18 cellular contexts compared by ENCODE assay signal in genomic region chr5:97550164-97550563, GRCh38.
DNase-seq lines count a peak whose midpoint lies in the region; ATAC-seq and TF ChIP-seq lines count a peak whose summit lies in the region.
"Had no signal": no experiment of that assay in that cellular context is flagged by ENCODE, and none has a peak within 500 bp of the region (broad histone marks: within the 10 kb centered on the region; RNA-seq: fewer than 3 reads in every experiment).

No MANE protein-coding gene starts in this region.

- peak; percentile 89 for ATAC-seq in GM23338
- no peak for ATAC-seq in GM19324 (IDR thresholded peaks at IDR 0.05; ENCODE audit: low FRiP score, unreplicated experiment)
- ATAC-seq in HG03521 (IDR thresholded peaks at IDR 0.05; ENCODE audit: unreplicated experiment): no peak
- ATAC-seq: left colon; naive thymus-derived CD8-positive, alpha-beta T cell had no signal

- TF ChIP-seq CTCF in GM23338 (conservative IDR thresholded peaks at IDR 0.05; ENCODE audit: low read depth in 2 of 2): no peak
- TF ChIP-seq CTCF in Caco-2 (IDR thresholded peaks at IDR 0.05; ENCODE audit: insufficient read depth in 1 of 2, low read depth in 1 of 2, low read length in 1 of 2, severe bottlenecking in 1 of 2, unreplicated experiment in 1 of 2): no peak

- POLR2A ChIA-PET in Caco-2 (lab: Charles Lee): no interaction called here

- H3K9me3 Mint-ChIP-seq in GM23338: peaks cover 5% of the 10 kb centered on the region; the same call in 1 of the 3 replicates
- no peaks in the 10 kb centered on the region for H3K9me3 Mint-ChIP-seq in Caco-2 (ENCODE audit: unreplicated experiment)
- H3K9me3 Mint-ChIP-seq: dendritic cell treated with granulocyte-macrophage colony-stimulating factor and Interleukin-4, amounts not matched to agents 40 ng/mL and 50 ng/mL, for 4 days had no signal

- H3K4me2 ChIP-seq in GM23338: no peak overlapping the region
- H3K4me2 ChIP-seq: smooth muscle cell had no signal

- H3K4me1 Mint-ChIP-seq in GM23338 (peaks cover 32% of the 10 kb centered on the region; the same call in 2 of the 3 replicates), Caco-2 (ENCODE audit: low read depth, unreplicated experiment) (no peaks in the 10 kb centered on the region)

- no peaks in the 10 kb centered on the region for H3K36me3 ChIP-seq in GM23338 (ENCODE audit: insufficient read depth)
- H3K36me3 ChIP-seq in Caco-2 (ENCODE audit: control insufficient read depth, insufficient read depth, low read length): no peaks in the 10 kb centered on the region

- H3K27me3 ChIP-seq in GM23338 (ENCODE audit: insufficient read depth) (no peaks in the 10 kb centered on the region), Caco-2 (replicated peaks; ENCODE audit: control insufficient read depth, insufficient read depth, low read length) (no peaks in the 10 kb centered on the region; the same call in 1 of the 2 replicates)

- H3K36me3 Mint-ChIP-seq in GM23338 (ENCODE audit: low read depth): no peaks in the 10 kb centered on the region
- H3K36me3 Mint-ChIP-seq in Caco-2 (ENCODE audit: insufficient read depth, unreplicated experiment): no peaks in the 10 kb centered on the region
- H3K36me3 Mint-ChIP-seq: naive thymus-derived CD8-positive, alpha-beta T cell had no signal

- no TSS peak for BruUV-seq in Caco-2 (replicated peaks; lab: Mats Ljungman, UMichigan)

- DNase-seq in GM23338 (ENCODE audit: low spot score) (peak; percentile 46), SK-MEL-5 (ENCODE audit: low read depth, low spot score) (peak; percentile 6), fibroblast of peridontal ligament (ENCODE audit: extremely low read depth) (peak; percentile 56), putamen (ENCODE audit: low spot score) (peak; percentile 19), Caco-2 (no peak), midbrain (lab: John Stamatoyannopoulos, UW) (no peak)
- DNase-seq: activated CD8-positive, alpha-beta memory T cell treated with anti-CD3 and anti-CD28 coated beads for 24 hours; activated naive CD4-positive, alpha-beta T cell treated with anti-CD3 and anti-CD28 coated beads for 36 hours; left colon; MV-4-11; naive thymus-derived CD8-positive, alpha-beta T cell; NCI-H510A treated with DMSO at 0.1 percent for 48 hours; trophoblast cell had no signal

- no peaks in the 10 kb centered on the region for H3F3A ChIP-seq in GM23338 (replicated peaks; ENCODE audit: low read depth)

- no peaks in the 10 kb centered on the region; the same call in 1 of the 2 replicates for H3K9me3 ChIP-seq in Caco-2

- no peaks in the 10 kb centered on the region for H3K79me2 ChIP-seq in GM23338 (replicated peaks; ENCODE audit: insufficient read depth)

- H3K9me2 ChIP-seq in GM23338 (ENCODE audit: insufficient read depth): no peaks in the 10 kb centered on the region

- H3K4me3 ChIP-seq in GM23338 (no peak overlapping the region), Caco-2 (ENCODE audit: low read depth, low read length) (no peak overlapping the region)
- H3K4me3 ChIP-seq: smooth muscle cell had no signal

- H3K27ac Mint-ChIP-seq in GM23338: no peak overlapping the region
- no peak overlapping the region for H3K27ac Mint-ChIP-seq in Caco-2 (ENCODE audit: unreplicated experiment)
- H3K27ac Mint-ChIP-seq: activated naive CD4-positive, alpha-beta T cell treated with anti-CD3 and anti-CD28 coated beads for 36 hours; dendritic cell treated with granulocyte-macrophage colony-stimulating factor and Interleukin-4, amounts not matched to agents 40 ng/mL and 50 ng/mL, for 4 days had no signal

- intact Hi-C loops in Caco-2 (cut with micrococcal nuclease; ENCODE audit: unreplicated experiment): no loop called here

- no peak overlapping the region for H3K27ac ChIP-seq in GM23338 (ENCODE audit: low read depth)
- H3K27ac ChIP-seq: HL-60 had no signal

- no peak overlapping the region for H3K4me3 Mint-ChIP-seq in GM23338
- H3K4me3 Mint-ChIP-seq in Caco-2 (ENCODE audit: unreplicated experiment): no peak overlapping the region
- H3K4me3 Mint-ChIP-seq: activated naive CD4-positive, alpha-beta T cell treated with anti-CD3 and anti-CD28 coated beads for 36 hours; dendritic cell treated with granulocyte-macrophage colony-stimulating factor and Interleukin-4, amounts not matched to agents 40 ng/mL and 50 ng/mL, for 4 days; naive thymus-derived CD8-positive, alpha-beta T cell had no signal

- in situ Hi-C loops in SK-MEL-5 (cut with HindIII; ENCODE audit: low pct_unique_long_range_greater_than_20kb, low sequenced_read_pairs): no loop called here

- no peaks in the 10 kb centered on the region for H4K20me1 ChIP-seq in GM23338 (replicated peaks; ENCODE audit: insufficient read depth)

- no peak overlapping the region for H2AFZ ChIP-seq in GM23338

- H3K27me3 Mint-ChIP-seq in GM23338 (ENCODE audit: insufficient read depth, low read depth, poor library complexity) (no peaks in the 10 kb centered on the region), Caco-2 (ENCODE audit: insufficient read depth, unreplicated experiment) (no peaks in the 10 kb centered on the region)
- H3K27me3 Mint-ChIP-seq: dendritic cell treated with granulocyte-macrophage colony-stimulating factor and Interleukin-4, amounts not matched to agents 40 ng/mL and 50 ng/mL, for 4 days had no signal

- CTCF ChIA-PET in Caco-2 (lab: Charles Lee): no interaction called here

- H3K4me1 ChIP-seq in GM23338 (ENCODE audit: insufficient read depth) (peaks cover 18% of the 10 kb centered on the region), Caco-2 (no peaks in the 10 kb centered on the region)

TF ChIP-seq in GM23338, 12 proteins besides CTCF, POLR2A, EP300 and RAD21 (continues in another document):
- no peak for TF ChIP-seq ZNF331 (CRISPR knock-in tag; IDR thresholded peaks at IDR 0.05; ENCODE audit: low read depth)
- no peak for TF ChIP-seq ZNF114 (CRISPR knock-in tag; IDR thresholded peaks at IDR 0.05)
- TF ChIP-seq, protein P1, sequence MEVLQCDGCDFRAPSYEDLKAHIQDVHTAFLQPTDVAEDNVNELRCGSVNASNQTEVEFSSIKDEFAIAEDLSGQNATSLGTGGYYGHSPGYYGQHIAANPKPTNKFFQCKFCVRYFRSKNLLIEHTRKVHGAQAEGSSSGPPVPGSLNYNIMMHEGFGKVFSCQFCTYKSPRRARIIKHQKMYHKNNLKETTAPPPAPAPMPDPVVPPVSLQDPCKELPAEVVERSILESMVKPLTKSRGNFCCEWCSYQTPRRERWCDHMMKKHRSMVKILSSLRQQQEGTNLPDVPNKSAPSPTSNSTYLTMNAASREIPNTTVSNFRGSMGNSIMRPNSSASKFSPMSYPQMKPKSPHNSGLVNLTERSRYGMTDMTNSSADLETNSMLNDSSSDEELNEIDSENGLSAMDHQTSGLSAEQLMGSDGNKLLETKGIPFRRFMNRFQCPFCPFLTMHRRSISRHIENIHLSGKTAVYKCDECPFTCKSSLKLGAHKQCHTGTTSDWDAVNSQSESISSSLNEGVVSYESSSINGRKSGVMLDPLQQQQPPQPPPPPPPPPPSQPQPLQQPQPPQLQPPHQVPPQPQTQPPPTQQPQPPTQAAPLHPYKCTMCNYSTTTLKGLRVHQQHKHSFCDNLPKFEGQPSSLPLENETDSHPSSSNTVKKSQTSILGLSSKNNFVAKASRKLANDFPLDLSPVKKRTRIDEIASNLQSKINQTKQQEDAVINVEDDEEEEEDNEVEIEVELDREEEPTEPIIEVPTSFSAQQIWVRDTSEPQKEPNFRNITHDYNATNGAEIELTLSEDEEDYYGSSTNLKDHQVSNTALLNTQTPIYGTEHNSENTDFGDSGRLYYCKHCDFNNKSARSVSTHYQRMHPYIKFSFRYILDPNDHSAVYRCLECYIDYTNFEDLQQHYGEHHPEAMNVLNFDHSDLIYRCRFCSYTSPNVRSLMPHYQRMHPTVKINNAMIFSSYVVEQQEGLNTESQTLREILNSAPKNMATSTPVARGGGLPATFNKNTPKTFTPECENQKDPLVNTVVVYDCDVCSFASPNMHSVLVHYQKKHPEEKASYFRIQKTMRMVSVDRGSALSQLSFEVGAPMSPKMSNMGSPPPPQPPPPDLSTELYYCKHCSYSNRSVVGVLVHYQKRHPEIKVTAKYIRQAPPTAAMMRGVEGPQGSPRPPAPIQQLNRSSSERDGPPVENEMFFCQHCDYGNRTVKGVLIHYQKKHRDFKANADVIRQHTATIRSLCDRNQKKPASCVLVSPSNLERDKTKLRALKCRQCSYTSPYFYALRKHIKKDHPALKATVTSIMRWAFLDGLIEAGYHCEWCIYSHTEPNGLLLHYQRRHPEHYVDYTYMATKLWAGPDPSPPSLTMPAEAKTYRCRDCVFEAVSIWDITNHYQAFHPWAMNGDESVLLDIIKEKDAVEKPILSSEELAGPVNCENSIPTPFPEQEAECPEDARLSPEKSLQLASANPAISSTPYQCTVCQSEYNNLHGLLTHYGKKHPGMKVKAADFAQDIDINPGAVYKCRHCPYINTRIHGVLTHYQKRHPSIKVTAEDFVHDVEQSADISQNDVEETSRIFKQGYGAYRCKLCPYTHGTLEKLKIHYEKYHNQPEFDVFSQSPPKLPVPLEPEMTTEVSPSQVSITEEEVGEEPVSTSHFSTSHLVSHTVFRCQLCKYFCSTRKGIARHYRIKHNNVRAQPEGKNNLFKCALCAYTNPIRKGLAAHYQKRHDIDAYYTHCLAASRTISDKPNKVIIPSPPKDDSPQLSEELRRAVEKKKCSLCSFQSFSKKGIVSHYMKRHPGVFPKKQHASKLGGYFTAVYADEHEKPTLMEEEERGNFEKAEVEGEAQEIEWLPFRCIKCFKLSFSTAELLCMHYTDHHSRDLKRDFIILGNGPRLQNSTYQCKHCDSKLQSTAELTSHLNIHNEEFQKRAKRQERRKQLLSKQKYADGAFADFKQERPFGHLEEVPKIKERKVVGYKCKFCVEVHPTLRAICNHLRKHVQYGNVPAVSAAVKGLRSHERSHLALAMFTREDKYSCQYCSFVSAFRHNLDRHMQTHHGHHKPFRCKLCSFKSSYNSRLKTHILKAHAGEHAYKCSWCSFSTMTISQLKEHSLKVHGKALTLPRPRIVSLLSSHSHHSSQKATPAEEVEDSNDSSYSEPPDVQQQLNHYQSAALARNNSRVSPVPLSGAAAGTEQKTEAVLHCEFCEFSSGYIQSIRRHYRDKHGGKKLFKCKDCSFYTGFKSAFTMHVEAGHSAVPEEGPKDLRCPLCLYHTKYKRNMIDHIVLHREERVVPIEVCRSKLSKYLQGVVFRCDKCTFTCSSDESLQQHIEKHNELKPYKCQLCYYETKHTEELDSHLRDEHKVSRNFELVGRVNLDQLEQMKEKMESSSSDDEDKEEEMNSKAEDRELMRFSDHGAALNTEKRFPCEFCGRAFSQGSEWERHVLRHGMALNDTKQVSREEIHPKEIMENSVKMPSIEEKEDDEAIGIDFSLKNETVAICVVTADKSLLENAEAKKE (CRISPR knock-in tag; IDR thresholded peaks at IDR 0.05): no peak
- TF ChIP-seq EZH2 (IDR thresholded peaks at IDR 0.05; ENCODE audit: low read depth, unreplicated experiment): no peak
- TF ChIP-seq STAT1 (IDR thresholded peaks at IDR 0.05; ENCODE audit: unreplicated experiment): no peak
- no peak for TF ChIP-seq JUNB (IDR thresholded peaks at IDR 0.05; ENCODE audit: unreplicated experiment)
- TF ChIP-seq EZH2phosphoT487 (IDR thresholded peaks at IDR 0.05; ENCODE audit: unreplicated experiment): no peak

Comparison
In these comparisons a context has a peak if more than half of its experiments do, and no peak if none do; other contexts are left out.
1. DNase-seq: peak in GM23338 (single experiment), SK-MEL-5 (single experiment), fibroblast of peridontal ligament (single experiment) and putamen (single experiment); none in Caco-2 (0 of 2) and midbrain (single experiment).